Comparison of ENCODE assay signal across 8 cellular contexts in the genomic region with DNA sequence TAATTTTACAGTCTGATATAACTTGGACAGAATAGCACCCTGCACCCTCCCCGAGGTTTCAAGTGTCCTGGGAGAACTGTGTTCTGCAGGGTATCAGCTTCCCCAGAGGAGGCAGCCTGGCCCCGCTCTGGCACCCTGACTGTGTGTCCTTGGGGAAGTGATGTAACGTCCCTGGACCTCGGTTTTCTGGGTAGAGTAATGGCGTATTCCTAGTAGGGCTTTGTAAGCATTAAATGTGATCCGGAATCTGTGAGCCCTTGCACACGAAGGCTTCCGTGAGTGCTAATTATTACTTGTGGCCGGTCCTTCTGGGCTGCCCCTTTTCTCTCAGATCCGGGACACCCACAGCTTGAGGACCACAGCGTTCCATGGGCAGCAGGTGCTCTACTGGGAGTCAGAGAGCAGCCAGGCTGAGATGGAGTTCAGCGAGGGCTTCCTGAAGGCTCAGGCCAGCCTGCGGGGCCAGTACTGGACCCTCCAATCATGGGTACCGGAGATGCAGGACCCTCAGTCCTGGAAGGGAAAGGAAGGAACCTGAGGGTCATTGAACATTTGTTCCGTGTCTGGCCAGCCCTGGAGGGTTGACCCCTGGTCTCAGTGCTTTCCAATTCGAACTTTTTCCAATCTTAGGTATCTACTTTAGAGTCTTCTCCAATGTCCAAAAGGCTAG. TPM values are rescaled to one million over a fixed set of nuclear protein-coding genes. Genes with fewer than 3 reads are reported as not detected.
A peak's percentile ranks its signal among the peaks of the same experiment; 100 is the strongest.
DNase-seq lines count a peak whose midpoint lies in the region; ATAC-seq, FAIRE-seq and TF ChIP-seq lines count a peak whose summit lies in the region.

No MANE protein-coding gene starts in this region.

- H3K79me2 ChIP-seq in keratinocyte (ENCODE audit: control insufficient read depth, insufficient read depth, low read length), result no peaks in the 10 kb centered on the region

- H3K36me3 ChIP-seq in WERI-Rb-1 (peaks cover 5% of the 10 kb centered on the region), keratinocyte (ENCODE audit: control insufficient read depth in 2 of 2, extremely low read depth in 1 of 2, insufficient read depth in 2 of 2, low read length in 2 of 2) (no peaks in the 10 kb centered on the region), upper lobe of left lung (no peaks in the 10 kb centered on the region)

- H3K9ac ChIP-seq in keratinocyte (ENCODE audit: control insufficient read depth, extremely low read depth, insufficient read depth, low read length), result no peak overlapping the region

- no peaks in the 10 kb centered on the region for H3K9me3 Mint-ChIP-seq in activated naive CD4-positive, alpha-beta T cell treated with anti-CD3 and anti-CD28 coated beads, Interleukin-2, amount 50 U/mL, for 24 hours

- WGBS in upper lobe of left lung, 2 donors, result 72 to 78% methylated on average over 13 to 16 of the region's 16 CpGs

- H4K20me1 ChIP-seq in keratinocyte (ENCODE audit: control insufficient read depth, extremely low read depth, insufficient read depth, low read length), result no peaks in the 10 kb centered on the region

- peak overlapping the region; percentile 88 for H3K4me3 Mint-ChIP-seq in activated naive CD4-positive, alpha-beta T cell treated with anti-CD3 and anti-CD28 coated beads, Interleukin-2, amount 50 U/mL, for 24 hours

- H3K4me1 ChIP-seq in keratinocyte (ENCODE audit: control insufficient read depth, extremely low read depth, insufficient read depth, low read length), result peaks cover 5% of the 10 kb centered on the region
- peaks cover 17 to 37% (median 23%) of the 10 kb centered on the region in 4 donors for H3K4me1 ChIP-seq in upper lobe of left lung

- TF ChIP-seq EP300 in upper lobe of left lung (IDR thresholded peaks at IDR 0.05), result no peak

- peak overlapping the region; percentile 4; the same call in 1 of the 2 replicates for H3K27ac ChIP-seq in WERI-Rb-1
- no peak overlapping the region for H3K27ac ChIP-seq in keratinocyte (ENCODE audit: control insufficient read depth, insufficient read depth, low read length)
- H3K27ac ChIP-seq in upper lobe of left lung, result peak overlapping the region in 2 of 4 donors; percentile 92 to 96

- no peak for ATAC-seq in upper lobe of left lung (ENCODE audit: low FRiP score in 2 of 2)
- no peak for ATAC-seq in HG02623 (IDR thresholded peaks at IDR 0.05; ENCODE audit: unreplicated experiment)
- no peak for ATAC-seq in GM21515 (IDR thresholded peaks at IDR 0.05; ENCODE audit: unreplicated experiment)

- H3K4me2 ChIP-seq in keratinocyte (ENCODE audit: control insufficient read depth, extremely low read depth, insufficient read depth, low read depth, low read length), result peak overlapping the region; percentile 90

- FAIRE-seq in keratinocyte (lab: Jason Lieb, UNC), result no peak

- H3K27me3 ChIP-seq in WERI-Rb-1 (ENCODE audit: insufficient read depth, low read depth, severe bottlenecking) (no peaks in the 10 kb centered on the region), keratinocyte (ENCODE audit: control insufficient read depth, extremely low read depth, insufficient read depth, low read length) (peaks cover 7% of the 10 kb centered on the region), upper lobe of left lung (no peaks in the 10 kb centered on the region)

- TF ChIP-seq CTCF in WERI-Rb-1 (IDR thresholded peaks at IDR 0.05; ENCODE audit: low read depth, low read length) (no peak), keratinocyte (optimal IDR thresholded peaks at IDR 0.05 in 1 of 3, IDR thresholded peaks at IDR 0.05 in 1 of 3, conservative IDR thresholded peaks at IDR 0.05 in 1 of 3; ENCODE audit: extremely low read depth in 1 of 3, insufficient read depth in 2 of 3, low read length in 3 of 3) (no peak), upper lobe of left lung (IDR thresholded peaks at IDR 0.05) (no peak)

- H3K9me1 ChIP-seq in keratinocyte (ENCODE audit: control insufficient read depth, extremely low read depth, insufficient read depth, low read length), result peaks cover 4% of the 10 kb centered on the region

- no peak for DNase-seq in activated naive CD4-positive, alpha-beta T cell treated with anti-CD3 and anti-CD28 coated beads, Interleukin-2, amount 50 U/mL, for 16 hours
- no peak for DNase-seq in WERI-Rb-1
- DNase-seq in keratinocyte (ENCODE audit: low read depth, low spot score), result no peak
- DNase-seq in upper lobe of left lung, result no peak
- DNase-seq in NOMO-1 treated with DMSO at 0.1 percent for 48 hours (lab: John Stamatoyannopoulos, UW; ENCODE audit: unreplicated experiment), result no peak

- H3K4me1 Mint-ChIP-seq in activated naive CD4-positive, alpha-beta T cell treated with anti-CD3 and anti-CD28 coated beads, Interleukin-2, amount 50 U/mL, for 24 hours, result no peaks in the 10 kb centered on the region

- H3K9me3 ChIP-seq in WERI-Rb-1 (ENCODE audit: severe bottlenecking), result no peaks in the 10 kb centered on the region
- H3K9me3 ChIP-seq in keratinocyte (ENCODE audit: control insufficient read depth, low read depth, low read length), result no peaks in the 10 kb centered on the region
- no peaks in the 10 kb centered on the region for H3K9me3 ChIP-seq in upper lobe of left lung

- TF ChIP-seq POLR2A in upper lobe of left lung (IDR thresholded peaks at IDR 0.05), result no peak

- H3K27me3 Mint-ChIP-seq in activated naive CD4-positive, alpha-beta T cell treated with anti-CD3 and anti-CD28 coated beads, Interleukin-2, amount 50 U/mL, for 24 hours, result no peaks in the 10 kb centered on the region

- H3K4me3 ChIP-seq in WERI-Rb-1 (ENCODE audit: low read depth, low read length) (peak overlapping the region; percentile 43), keratinocyte (ENCODE audit: control insufficient read depth in 2 of 3, extremely low read depth in 1 of 3, insufficient read depth in 2 of 3, low read depth in 1 of 3, low read length in 3 of 3) (peak overlapping the region in 2 of 3 experiments; percentile 59 to 89), upper lobe of left lung (peak overlapping the region in 3 of 4 donors; percentile 78 to 89 (median 85))

- H3K36me3 Mint-ChIP-seq in activated naive CD4-positive, alpha-beta T cell treated with anti-CD3 and anti-CD28 coated beads, Interleukin-2, amount 50 U/mL, for 24 hours, result no peaks in the 10 kb centered on the region

- H2AFZ ChIP-seq in keratinocyte (ENCODE audit: control insufficient read depth, low read length), result peak overlapping the region; percentile 65

- dilution Hi-C loops in keratinocyte (cut with MboI; ENCODE audit: extremely low pct_ligation_motif_present, low sequenced_read_pairs), result no loop called here

- H3K27ac Mint-ChIP-seq in activated naive CD4-positive, alpha-beta T cell treated with anti-CD3 and anti-CD28 coated beads, Interleukin-2, amount 50 U/mL, for 24 hours, result no peak overlapping the region

RNA-seq across cellular contexts. Expression of a gene that starts 1.0 kb away (rescaled TPM):
- 2.5 to 6.0 TPM (median 3.4 TPM) in 3 replicates for polyA plus RNA-seq in keratinocyte
- 2.0 TPM for polyA plus RNA-seq in keratinocyte (2011; ENCODE audit: low read depth)
- 2.3 and 3.7 TPM in 2 replicates for polyA plus RNA-seq in keratinocyte (2011; cell fraction: cytosol; rRNA removed)
- polyA plus RNA-seq in keratinocyte (2011; cell fraction: nucleus; rRNA removed), result 4.6 and 6.6 TPM in 2 replicates
- 4.5 and 4.8 TPM in 2 replicates for polyA plus RNA-seq in keratinocyte (2012; ENCODE audit: low replicate concordance)
- 3.4 to 13.7 TPM (median 3.4 TPM) in 3 replicates for polyA minus RNA-seq in keratinocyte
- polyA minus RNA-seq in keratinocyte (2011; cell fraction: cytosol; rRNA and poly(A)+ RNA removed), result 8.1 TPM
- polyA minus RNA-seq in keratinocyte (2011; cell fraction: nucleus; rRNA and poly(A)+ RNA removed), result 5.1 and 8.1 TPM in 2 replicates
- total RNA-seq in upper lobe of left lung, result 10 to 100 TPM; 31.1 to 52.8 (median 38.5) TPM

RNA-seq across cellular contexts. Expression of a gene that starts 20.1 kb away (rescaled TPM):
- 15.9 to 30.4 TPM (median 28.3 TPM) in 3 replicates for polyA plus RNA-seq in keratinocyte
- 0.37 TPM for polyA plus RNA-seq in keratinocyte (2011; ENCODE audit: low read depth)
- 8.7 and 18.3 TPM in 2 replicates for polyA plus RNA-seq in keratinocyte (2011; cell fraction: cytosol; rRNA removed)
- 38.1 and 56.6 TPM in 2 replicates for polyA plus RNA-seq in keratinocyte (2011; cell fraction: nucleus; rRNA removed)
- polyA plus RNA-seq in keratinocyte (2012; ENCODE audit: low replicate concordance), result 1.7 and 36.9 TPM in 2 replicates
- 20.1 to 34.4 TPM (median 21.4 TPM) in 3 replicates for polyA minus RNA-seq in keratinocyte
- 48.9 TPM for polyA minus RNA-seq in keratinocyte (2011; cell fraction: cytosol; rRNA and poly(A)+ RNA removed)
- polyA minus RNA-seq in keratinocyte (2011; cell fraction: nucleus; rRNA and poly(A)+ RNA removed), result 57.7 and 76.3 TPM in 2 replicates
- total RNA-seq in upper lobe of left lung, result 10 to 100 TPM in 2 of 6 donors, 1 to 10 TPM in 4; 5.2 to 17.2 (median 7.5) TPM

RNA-seq across cellular contexts. Expression of a gene that starts 36.6 kb away (rescaled TPM):
- 1.1 to 2.9 TPM (median 1.2 TPM) in 3 replicates for polyA plus RNA-seq in keratinocyte
- 0.31 TPM for polyA plus RNA-seq in keratinocyte (2011; ENCODE audit: low read depth)
- polyA plus RNA-seq in keratinocyte (2011; cell fraction: cytosol; rRNA removed), result 0.49 and 1.5 TPM in 2 replicates
- polyA plus RNA-seq in keratinocyte (2011; cell fraction: nucleus; rRNA removed), result 7.1 and 9.5 TPM in 2 replicates
- polyA plus RNA-seq in keratinocyte (2012; ENCODE audit: low replicate concordance), result 1.2 and 2.0 TPM in 2 replicates
- polyA minus RNA-seq in keratinocyte, result 0.66 to 1.8 TPM (median 0.82 TPM) in 3 replicates
- 0.96 TPM for polyA minus RNA-seq in keratinocyte (2011; cell fraction: cytosol; rRNA and poly(A)+ RNA removed)
- 1.8 and 2.7 TPM in 2 replicates for polyA minus RNA-seq in keratinocyte (2011; cell fraction: nucleus; rRNA and poly(A)+ RNA removed)
- 1 to 10 TPM; 1.4 to 9.4 (median 2.5) TPM for total RNA-seq in upper lobe of left lung

RNA-seq across cellular contexts. Expression of a gene that starts 41.0 kb away (rescaled TPM):
- polyA plus RNA-seq in keratinocyte, result 18.8 to 23.9 TPM (median 21.5 TPM) in 3 replicates
- 15.1 TPM for polyA plus RNA-seq in keratinocyte (2011; ENCODE audit: low read depth)
- 15.5 and 26.4 TPM in 2 replicates for polyA plus RNA-seq in keratinocyte (2011; cell fraction: cytosol; rRNA removed)
- polyA plus RNA-seq in keratinocyte (2011; cell fraction: nucleus; rRNA removed), result 20.1 and 21.4 TPM in 2 replicates
- 13.4 and 27.1 TPM in 2 replicates for polyA plus RNA-seq in keratinocyte (2012; ENCODE audit: low replicate concordance)
- polyA minus RNA-seq in keratinocyte, result 13.0 to 13.8 TPM (median 13.4 TPM) in 3 replicates
- polyA minus RNA-seq in keratinocyte (2011; cell fraction: cytosol; rRNA and poly(A)+ RNA removed), result 27.4 TPM
- polyA minus RNA-seq in keratinocyte (2011; cell fraction: nucleus; rRNA and poly(A)+ RNA removed), result 8.5 and 9.0 TPM in 2 replicates
- total RNA-seq in upper lobe of left lung, result 10 to 100 TPM; 14.7 to 34.3 (median 23.1) TPM
